ENCODE assay signal across 12 cellular contexts in the genomic region with DNA sequence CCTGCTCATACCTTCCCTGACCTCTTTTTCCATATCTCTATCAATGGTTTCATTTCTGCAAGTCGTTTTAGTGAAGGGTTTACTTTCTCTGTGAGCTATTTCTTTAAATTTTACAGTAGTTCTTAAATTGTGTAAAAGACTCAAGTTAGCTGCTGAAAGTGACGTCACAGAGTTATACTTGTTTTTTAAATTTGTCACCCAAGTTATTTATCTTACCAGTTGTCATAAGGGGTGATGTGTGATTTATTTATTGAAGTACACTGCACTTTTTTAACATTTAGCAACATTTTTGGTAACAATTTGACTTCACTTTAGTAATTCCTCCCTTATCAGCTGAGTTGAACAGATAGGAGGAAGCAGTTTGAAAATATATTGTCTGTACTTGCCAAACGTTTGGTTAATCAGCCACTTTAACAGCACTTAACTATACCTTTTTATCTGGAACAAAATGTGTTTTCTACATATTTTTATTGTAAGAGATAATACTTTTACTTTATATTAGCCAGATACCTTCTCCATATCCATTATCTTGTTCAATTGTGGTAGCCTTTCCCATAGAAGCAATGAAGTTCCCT. TPM values are rescaled to one million over a fixed set of nuclear protein-coding genes. Genes with fewer than 3 reads are reported as not detected.
DNase-seq lines count a peak whose midpoint lies in the region; ATAC-seq and TF ChIP-seq lines count a peak whose summit lies in the region.
"Had no signal": no experiment of that assay in that cellular context is flagged by ENCODE, and none has a peak within 500 bp of the region (broad histone marks: within the 10 kb centered on the region; RNA-seq: fewer than 3 reads in every experiment).

No MANE protein-coding gene starts in this region.

- peak overlapping the region; percentile 63 for H3K27ac ChIP-seq in DND-41 (ENCODE audit: low read length)
- peak overlapping the region in 3 of 4 donors; percentile 9 to 48 (median 34) for H3K27ac ChIP-seq in body of pancreas
- H3K27ac ChIP-seq in SJCRH30 = no peak overlapping the region

- WGBS in body of pancreas, 2 donors = 3 to 4% methylated on average over 3 of the region's 3 CpGs

- peaks cover 57% of the 10 kb centered on the region for H3K4me1 ChIP-seq in DND-41 (ENCODE audit: insufficient read depth, low read length)
- peaks cover 52% of the 10 kb centered on the region for H3K4me1 ChIP-seq in body of pancreas
- no peaks in the 10 kb centered on the region for H3K4me1 ChIP-seq in SJCRH30

- peaks cover 31% of the 10 kb centered on the region for H3K36me3 Mint-ChIP-seq in nephron (ENCODE audit: low read depth)

- peak overlapping the region; percentile 94 for H3K9ac ChIP-seq in DND-41 (ENCODE audit: low read depth, low read length)

- H2AFZ ChIP-seq in DND-41 (ENCODE audit: low read depth, low read length) = no peak overlapping the region

- peak overlapping the region; percentile 64 to 82 (median 73) for H3K4me3 Mint-ChIP-seq in nephron

- H3K36me3 ChIP-seq in DND-41 (ENCODE audit: insufficient read depth, low read length) (peaks cover 44% of the 10 kb centered on the region), body of pancreas (replicated peaks in 1 of 2; ENCODE audit: insufficient read depth in 1 of 2, low read depth in 2 of 2) (no peaks in the 10 kb centered on the region), SJCRH30 (no peaks in the 10 kb centered on the region)

- no peak for DNase-seq in DND-41
- peak; percentile 37 for DNase-seq in MV-4-11 (lab: John Stamatoyannopoulos, UW)
- no peak for DNase-seq in body of pancreas
- no peak for DNase-seq in NCI-H510A treated with DMSO at 0.1 percent for 48 hours (lab: John Stamatoyannopoulos, UW)
- no peak for DNase-seq in SJCRH30
- DNase-seq: activated effector memory CD4-positive, alpha-beta T cell treated with anti-CD3 and anti-CD28 coated beads, Interleukin-2, amount 50 U/mL, for 16 hours; GF-D8; SW 1271 had no signal

- TF ChIP-seq POLR2A in body of pancreas (IDR thresholded peaks at IDR 0.05) (no peak), GM18505 (IDR thresholded peaks at IDR 0.05; ENCODE audit: borderline replicate concordance, extremely low read depth, insufficient read depth, insufficient read length) (no peak)

- ATAC-seq in DND-41 (ENCODE audit: insufficient read depth, low read depth) (no peak), body of pancreas (no peak), GM19395 (IDR thresholded peaks at IDR 0.05; ENCODE audit: unreplicated experiment) (no peak), GM18505 (IDR thresholded peaks at IDR 0.05; ENCODE audit: unreplicated experiment) (no peak)
- ATAC-seq: esophagus mucosa had no signal

- H3K27me3 Mint-ChIP-seq in nephron (ENCODE audit: low read depth) = no peaks in the 10 kb centered on the region

- H3K4me2 ChIP-seq in DND-41 (ENCODE audit: insufficient read depth, low read length) = peak overlapping the region; percentile 78

- H3K9me3 Mint-ChIP-seq in nephron = no peaks in the 10 kb centered on the region

- H3K79me2 ChIP-seq in DND-41 (ENCODE audit: insufficient read depth, low read length) = peaks cover 91% of the 10 kb centered on the region

- TF ChIP-seq CTCF in DND-41 (IDR thresholded peaks at IDR 0.05; ENCODE audit: borderline replicate concordance, extremely low read depth, low read length, poor library complexity, severe bottlenecking) (no peak), body of pancreas (IDR thresholded peaks at IDR 0.05) (no peak), nephron (IDR thresholded peaks at IDR 0.05; ENCODE audit: unreplicated experiment in 3 of 3) (no peak)

- H4K20me1 ChIP-seq in DND-41 (ENCODE audit: insufficient read depth, low read length) = peaks cover 69% of the 10 kb centered on the region

- intact Hi-C loops in body of pancreas (cut with DNase I) = no loop called here

- H3K27me3 ChIP-seq in DND-41 (ENCODE audit: insufficient read depth, low read length, poor library complexity) = no peaks in the 10 kb centered on the region
- no peaks in the 10 kb centered on the region for H3K27me3 ChIP-seq in body of pancreas
- no peaks in the 10 kb centered on the region for H3K27me3 ChIP-seq in SJCRH30

- H3K4me3 ChIP-seq in DND-41 (ENCODE audit: low read depth in 1 of 2, low read length in 2 of 2) (peak overlapping the region; percentile 61 to 68; a peak in 3 of 4 replicates), body of pancreas (no peak overlapping the region), SJCRH30 (no peak overlapping the region)

- peak overlapping the region in 1 of 3 experiments; percentile 55 for H3K27ac Mint-ChIP-seq in nephron

- H3K9me3 ChIP-seq in DND-41 (ENCODE audit: insufficient read depth, low read length, severe bottlenecking) (no peaks in the 10 kb centered on the region), body of pancreas (no peaks in the 10 kb centered on the region), SJCRH30 (replicated peaks) (no peaks in the 10 kb centered on the region)

- peaks cover 39% of the 10 kb centered on the region for H3K4me1 Mint-ChIP-seq in nephron

RNA-seq across cellular contexts. Expression of a gene that starts 3.8 kb away (rescaled TPM):
- total RNA-seq in body of pancreas = 10 to 100 TPM; 44.5 to 65.1 TPM
- total RNA-seq in SJCRH30 (2014; rRNA removed; shearing (Covaris generic)) = 64.4 and 66.1 TPM in 2 replicates

Comparison
In these comparisons a context has a peak if more than half of its experiments do, and no peak if none do; other contexts are left out.
1. H3K4me3 ChIP-seq: peak in DND-41 (2 of 2); none in body of pancreas (0 of 2) and SJCRH30 (single experiment).